Comparison of ENCODE assay signal across 11 cellular contexts in genomic region chr2:145760781-145761649, GRCh38.
DNase-seq lines count a peak whose midpoint lies in the region; ATAC-seq and TF ChIP-seq lines count a peak whose summit lies in the region.
"Had no signal": no experiment of that assay in that cellular context is flagged by ENCODE, and none has a peak within 500 bp of the region (broad histone marks: within the 10 kb centered on the region; RNA-seq: fewer than 3 reads in every experiment).

No MANE protein-coding gene starts in this region.

- H3K4me1 ChIP-seq in ACC112 (ENCODE audit: control insufficient read depth, insufficient read depth, low read length, unreplicated experiment): peaks cover 33% of the 10 kb centered on the region
- peaks cover 20% of the 10 kb centered on the region for H3K4me1 ChIP-seq in HUES64 (ENCODE audit: insufficient read depth, low read length)
- no peaks in the 10 kb centered on the region for H3K4me1 ChIP-seq in lung (ENCODE audit: control insufficient read depth in 2 of 2, insufficient read depth in 2 of 2, low read length in 2 of 2)
- H3K4me1 ChIP-seq: BLaER1, spleen had no signal

- peak overlapping the region; percentile 6; the same call in 1 of the 2 replicates for H3K4me3 ChIP-seq in ACC112 (ENCODE audit: low read depth, low read length)
- H3K4me3 ChIP-seq in HUES64 (ENCODE audit: low read length): no peak overlapping the region
- H3K4me3 ChIP-seq in choroid plexus epithelial cell (ENCODE audit: low read depth, low read length): no peak overlapping the region
- no peak overlapping the region for H3K4me3 ChIP-seq in lung
- H3K4me3 ChIP-seq: BLaER1, spleen had no signal

- peak overlapping the region; percentile 35; the same call in 1 of the 2 replicates for H3K9ac ChIP-seq in HUES64 (ENCODE audit: low read depth, low read length)
- H3K9ac ChIP-seq: BLaER1 had no signal

- no peaks in the 10 kb centered on the region for H3K9me3 ChIP-seq in HUES64 (ENCODE audit: insufficient read depth, low read depth, low read length)
- no peaks in the 10 kb centered on the region for H3K9me3 ChIP-seq in lung (ENCODE audit: control insufficient read depth in 2 of 2, insufficient read depth in 1 of 2, low read length in 1 of 2)
- H3K9me3 ChIP-seq: BLaER1, spleen had no signal

- H3K36me3 ChIP-seq in ACC112 (ENCODE audit: insufficient read depth, low read length) (no peaks in the 10 kb centered on the region), HUES64 (ENCODE audit: insufficient read depth, low read length) (no peaks in the 10 kb centered on the region), lung (ENCODE audit: control insufficient read depth in 2 of 2, insufficient read depth in 2 of 2, low read length in 2 of 2) (no peaks in the 10 kb centered on the region)
- H3K36me3 ChIP-seq: BLaER1, spleen had no signal

- no peaks in the 10 kb centered on the region for H3K27me3 ChIP-seq in ACC112 (ENCODE audit: insufficient read depth, low read length)
- H3K27me3 ChIP-seq in HUES64 (ENCODE audit: insufficient read depth, low read length): no peaks in the 10 kb centered on the region
- H3K27me3 ChIP-seq in lung (ENCODE audit: control insufficient read depth, insufficient read depth): no peaks in the 10 kb centered on the region
- H3K27me3 ChIP-seq: BLaER1, spleen had no signal

- no peak for TF ChIP-seq CTCF in choroid plexus epithelial cell (conservative IDR thresholded peaks at IDR 0.05; ENCODE audit: low read depth, low read length)
- no peak for TF ChIP-seq CTCF in lung (IDR thresholded peaks at IDR 0.05; ENCODE audit: control extremely low read depth, extremely low read depth)

- peak; percentile 84 for DNase-seq in choroid plexus epithelial cell (ENCODE audit: low read depth)
- no peak for DNase-seq in lung (ENCODE audit: low spot score)
- no peak for DNase-seq in activated CD8-positive, alpha-beta memory T cell treated with anti-CD3 and anti-CD28 coated beads, Interleukin-2, amount 50 U/mL, for 48 hours
- no peak for DNase-seq in SIG-M5 (lab: John Stamatoyannopoulos, UW)
- DNase-seq in GDM1 (lab: John Stamatoyannopoulos, UW): no peak
- DNase-seq: NK-92 treated with Interleukin-12 subunit alpha and Interleukin-12 subunit beta, amount 100 ng/mL, for 24 hours; spleen had no signal

- H3K27ac ChIP-seq in ACC112 (ENCODE audit: low read depth, low read length): peak overlapping the region; percentile 56
- H3K27ac ChIP-seq in HUES64 (ENCODE audit: low read depth, low read length): peak overlapping the region; percentile 48
- peak overlapping the region in 1 of 2 donors; percentile 31 for H3K27ac ChIP-seq in lung (ENCODE audit: low read depth in 1 of 2, low read length in 1 of 2)
- H3K27ac ChIP-seq: BLaER1, spleen had no signal

- WGBS in HUES64: 79% methylated on average over 4 of the region's 4 CpGs
- WGBS in lung, 2 donors: 42 to 70% methylated on average over 4 of the region's 4 CpGs

- H3K79me2 ChIP-seq in ACC112 (ENCODE audit: control insufficient read depth, insufficient read depth, low read length, unreplicated experiment): no peaks in the 10 kb centered on the region

- peak overlapping the region; percentile 54 for H2AFZ ChIP-seq in ACC112 (ENCODE audit: low read length, unreplicated experiment)

- ATAC-seq in lung (ENCODE audit: insufficient read depth, low FRiP score) (peak; percentile 62), GM21515 (IDR thresholded peaks at IDR 0.05; ENCODE audit: unreplicated experiment) (no peak)
